ENCODE assay signal across 38 cellular contexts in the genomic region with DNA sequence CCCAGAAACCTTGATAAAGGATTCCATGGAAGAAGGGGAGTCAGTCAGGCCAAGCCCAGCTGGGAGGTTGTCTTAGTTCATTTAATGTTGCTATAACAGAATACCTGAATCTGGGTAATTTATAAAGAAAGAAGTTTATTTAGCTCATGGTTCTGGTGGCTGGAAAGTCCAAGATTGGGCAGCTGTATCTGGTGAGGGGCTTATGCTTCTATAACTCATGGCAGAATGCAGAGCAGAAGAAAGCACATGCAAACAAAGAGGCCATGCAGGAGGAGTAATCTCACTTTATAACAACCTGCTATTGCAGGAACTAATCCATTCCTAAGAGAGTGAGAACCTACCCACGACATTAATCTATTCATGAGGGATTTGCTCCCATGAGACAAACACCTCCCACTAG. TPM values are rescaled to one million over a fixed set of nuclear protein-coding genes. Genes with fewer than 3 reads are reported as not detected.
"Had no signal": no experiment of that assay in that cellular context is flagged by ENCODE, and none has a peak within 500 bp of the region (broad histone marks: within the 10 kb centered on the region; RNA-seq: fewer than 3 reads in every experiment).

No MANE protein-coding gene starts in this region.

- H3K27ac ChIP-seq: adrenal gland, body of pancreas, brain microvascular endothelial cell, breast epithelium, VCaP had no signal

- FAIRE-seq: astrocyte, TTC549 had no signal

- H3K27ac Mint-ChIP-seq: activated B cell treated with CpG ODN at 0.5 μM for 24 hours; activated CD4-positive, alpha-beta memory T cell treated with anti-CD3 and anti-CD28 coated beads for 36 hours; activated CD4-positive, alpha-beta T cell treated with anti-CD3 and anti-CD28 coated beads, Interleukin-2, amount 10 ng/mL, durations not matched to agents 24 days and 14 days; activated CD8-positive, alpha-beta T cell treated with anti-CD3 and anti-CD28 coated beads for 36 hours; activated naive CD4-positive, alpha-beta T cell treated with anti-CD3 and anti-CD28 coated beads for 36 hours; activated naive CD4-positive, alpha-beta T cell treated with anti-CD3 and anti-CD28 coated beads, Interleukin-2, amount 50 U/mL, for 72 hours; activated naive CD8-positive, alpha-beta T cell treated with anti-CD3 and anti-CD28 coated beads for 36 hours; activated T-cell treated with anti-CD3 and anti-CD28 coated beads, Interleukin-2, amount 50 U/mL, for 72 hours; activated T-helper 1 cell treated with anti-CD3 and anti-CD28 coated beads, Interleukin-12 subunit alpha, Interleukin-12 subunit beta, Interleukin-2, Interleukin-4 antibody, amounts not matched to agents 30 ng/mL and 10 ng/mL and 1 ng/mL, durations not matched to agents 14 hours and 24 hours and 36 hours; activated T-helper 17 cell treated with anti-CD3 and anti-CD28 coated beads, Interleukin-2, amount 50 U/mL, for 72 hours; T-helper 1 cell treated with Interleukin-12 subunit alpha and Interleukin-12 subunit beta and Interleukin-4 antibody, amounts not matched to agents 30 μg/mL and 1 μg/mL, for 36 hours; T-helper 2 cell treated with Interferon-gamma antibody and Interleukin-4, amounts not matched to agents 5 μg/mL and 100 μg/mL, for 36 hours had no signal

- ATAC-seq: activated CD8-positive, alpha-beta T cell treated with anti-CD3 and anti-CD28 coated beads for 36 hours; activated naive CD4-positive, alpha-beta T cell treated with anti-CD3 and anti-CD28 coated beads, Interleukin-2, amount 50 U/mL, for 72 hours; activated T-cell treated with anti-CD3 and anti-CD28 coated beads, Interleukin-2, amount 50 U/mL, for 4 hours; activated T-cell treated with anti-CD3 and anti-CD28 coated beads, Interleukin-2, amount 50 U/mL, for 72 hours; activated T-helper 17 cell treated with anti-CD3 and anti-CD28 coated beads, Interleukin-2, amount 50 U/mL, for 72 hours; body of pancreas had no signal

- H3K36me3 ChIP-seq: adrenal gland, brain microvascular endothelial cell, breast epithelium had no signal

- H3K36me3 Mint-ChIP-seq: activated CD4-positive, alpha-beta memory T cell treated with anti-CD3 and anti-CD28 coated beads for 36 hours; activated naive CD4-positive, alpha-beta T cell treated with anti-CD3 and anti-CD28 coated beads, Interleukin-2, amount 50 U/mL, for 72 hours; activated naive CD8-positive, alpha-beta T cell treated with anti-CD3 and anti-CD28 coated beads for 36 hours had no signal

- H3K27me3 ChIP-seq: adrenal gland, body of pancreas, brain microvascular endothelial cell, breast epithelium had no signal

- H3K9me3 Mint-ChIP-seq: activated B cell treated with CpG ODN at 0.5 μM for 24 hours; activated CD4-positive, alpha-beta T cell treated with anti-CD3 and anti-CD28 coated beads, Interleukin-2, amount 10 ng/mL, durations not matched to agents 24 days and 14 days; activated CD8-positive, alpha-beta T cell treated with anti-CD3 and anti-CD28 coated beads for 36 hours; activated naive CD4-positive, alpha-beta T cell treated with anti-CD3 and anti-CD28 coated beads, Interleukin-2, amount 50 U/mL, for 72 hours; activated T-cell treated with anti-CD3 and anti-CD28 coated beads, Interleukin-2, amount 50 U/mL, for 4 hours; activated T-cell treated with anti-CD3 and anti-CD28 coated beads, Interleukin-2, amount 50 U/mL, for 72 hours; activated T-helper 1 cell treated with anti-CD3 and anti-CD28 coated beads, Interleukin-12 subunit alpha, Interleukin-12 subunit beta, Interleukin-2, Interleukin-4 antibody, amounts not matched to agents 30 ng/mL and 10 ng/mL and 1 ng/mL, durations not matched to agents 14 hours and 24 hours and 36 hours; activated T-helper 17 cell treated with anti-CD3 and anti-CD28 coated beads, Interleukin-2, amount 50 U/mL, for 72 hours; T-helper 1 cell treated with Interleukin-12 subunit alpha and Interleukin-12 subunit beta and Interleukin-4 antibody, amounts not matched to agents 30 μg/mL and 1 μg/mL, for 36 hours; T-helper 2 cell treated with Interferon-gamma antibody and Interleukin-4, amounts not matched to agents 5 μg/mL and 100 μg/mL, for 36 hours had no signal

- H3K4me1 ChIP-seq: adrenal gland, body of pancreas, breast epithelium had no signal

- H3K4me3 Mint-ChIP-seq: activated B cell treated with CpG ODN at 0.5 μM for 24 hours; activated CD4-positive, alpha-beta memory T cell treated with anti-CD3 and anti-CD28 coated beads for 36 hours; activated CD4-positive, alpha-beta T cell treated with anti-CD3 and anti-CD28 coated beads, Interleukin-2, amount 10 ng/mL, durations not matched to agents 24 days and 14 days; activated CD8-positive, alpha-beta T cell treated with anti-CD3 and anti-CD28 coated beads for 36 hours; activated naive CD4-positive, alpha-beta T cell treated with anti-CD3 and anti-CD28 coated beads for 36 hours; activated naive CD8-positive, alpha-beta T cell treated with anti-CD3 and anti-CD28 coated beads for 36 hours; activated T-cell treated with anti-CD3 and anti-CD28 coated beads, Interleukin-2, amount 50 U/mL, for 4 hours; activated T-cell treated with anti-CD3 and anti-CD28 coated beads, Interleukin-2, amount 50 U/mL, for 72 hours; activated T-helper 1 cell treated with anti-CD3 and anti-CD28 coated beads, Interleukin-12 subunit alpha, Interleukin-12 subunit beta, Interleukin-2, Interleukin-4 antibody, amounts not matched to agents 30 ng/mL and 10 ng/mL and 1 ng/mL, durations not matched to agents 14 hours and 24 hours and 36 hours; activated T-helper 17 cell treated with anti-CD3 and anti-CD28 coated beads, Interleukin-2, amount 50 U/mL, for 72 hours; T-helper 1 cell treated with Interleukin-12 subunit alpha and Interleukin-12 subunit beta and Interleukin-4 antibody, amounts not matched to agents 30 μg/mL and 1 μg/mL, for 36 hours; T-helper 2 cell treated with Interferon-gamma antibody and Interleukin-4, amounts not matched to agents 5 μg/mL and 100 μg/mL, for 36 hours had no signal

- DNase-seq: activated B cell treated with CpG ODN at 0.5 μM for 24 hours; activated CD4-positive, alpha-beta memory T cell treated with anti-CD3 and anti-CD28 coated beads for 36 hours; activated CD4-positive, alpha-beta T cell treated with anti-CD3 and anti-CD28 coated beads for 4 hours; activated CD4-positive, alpha-beta T cell treated with anti-CD3 and anti-CD28 coated beads, Interleukin-2, amount 10 ng/mL, durations not matched to agents 24 days and 14 days; activated CD4-positive, alpha-beta T cell treated with anti-CD3 and anti-CD28 coated beads, Interleukin-2, amount 50 U/mL, for 1 hour; activated CD4-positive, alpha-beta T cell treated with anti-CD3 and anti-CD28 coated beads, Interleukin-2, amount 50 U/mL, for 4 hours; activated CD4-positive, CD25-positive, alpha-beta regulatory T cell treated with anti-CD3 and anti-CD28 coated beads, Interleukin-2, amount 50 U/mL, for 72 hours; activated CD8-positive, alpha-beta memory T cell treated with anti-CD3 and anti-CD28 coated beads, Interleukin-2, amount 50 U/mL, for 4 hours; activated CD8-positive, alpha-beta T cell treated with anti-CD3 and anti-CD28 coated beads for 36 hours; activated effector memory CD4-positive, alpha-beta T cell treated with anti-CD3 and anti-CD28 coated beads, Interleukin-2, amount 50 U/mL, for 16 hours; activated gamma-delta T cell treated with Interleukin-2 at 50 U/mL for 16 hours; activated naive CD4-positive, alpha-beta T cell; activated naive CD4-positive, alpha-beta T cell treated with anti-CD3 and anti-CD28 coated beads for 36 hours; activated naive CD4-positive, alpha-beta T cell treated with anti-CD3 and anti-CD28 coated beads, Interleukin-2, amount 50 U/mL, for 16 hours; activated naive CD8-positive, alpha-beta T cell treated with anti-CD3 and anti-CD28 coated beads for 36 hours; activated T-cell treated with anti-CD3 and anti-CD28 coated beads for 4 hours; activated T-cell treated with anti-CD3 and anti-CD28 coated beads, Interleukin-2, amount 50 U/mL, for 1 hour; activated T-cell treated with anti-CD3 and anti-CD28 coated beads, Interleukin-2, amount 50 U/mL, for 4 hours; activated T-cell treated with anti-CD3 and anti-CD28 coated beads, Interleukin-2, amount 50 U/mL, for 72 hours; adrenal gland; amniotic stem cell; aorta; body of pancreas; brain microvascular endothelial cell; central memory CD4-positive, alpha-beta T cell; T-helper 2 cell; T-helper 9 cell had no signal

- H3K4me1 Mint-ChIP-seq: activated CD4-positive, alpha-beta T cell treated with anti-CD3 and anti-CD28 coated beads, Interleukin-2, amount 10 ng/mL, durations not matched to agents 24 days and 14 days; activated naive CD8-positive, alpha-beta T cell treated with anti-CD3 and anti-CD28 coated beads for 36 hours; activated T-helper 17 cell treated with anti-CD3 and anti-CD28 coated beads, Interleukin-2, amount 50 U/mL, for 72 hours had no signal

- H3K27me3 Mint-ChIP-seq: activated B cell treated with CpG ODN at 0.5 μM for 24 hours; activated naive CD8-positive, alpha-beta T cell treated with anti-CD3 and anti-CD28 coated beads for 36 hours had no signal

- H3K4me3 ChIP-seq: adrenal gland, body of pancreas, breast epithelium had no signal

- H3K9me3 ChIP-seq: adrenal gland, body of pancreas, breast epithelium had no signal

RNA-seq across cellular contexts. Expression of gene ANKRD1, which starts 54.2 kb away (rescaled TPM):
- total RNA-seq: activated B cell treated with CpG ODN at 0.5 μM for 24 hours; activated CD4-positive, alpha-beta memory T cell treated with anti-CD3 and anti-CD28 coated beads for 36 hours; activated CD4-positive, alpha-beta T cell treated with anti-CD3 and anti-CD28 coated beads, Interleukin-2, amount 10 ng/mL, durations not matched to agents 24 days and 14 days; activated CD8-positive, alpha-beta memory T cell treated with anti-CD3 and anti-CD28 coated beads for 36 hours; activated CD8-positive, alpha-beta T cell treated with anti-CD3 and anti-CD28 coated beads for 36 hours; activated naive CD4-positive, alpha-beta T cell treated with anti-CD3 and anti-CD28 coated beads for 36 hours; activated naive CD4-positive, alpha-beta T cell treated with anti-CD3 and anti-CD28 coated beads, Interleukin-2, amount 50 U/mL, for 72 hours; activated naive CD8-positive, alpha-beta T cell treated with anti-CD3 and anti-CD28 coated beads for 36 hours; activated T-cell treated with anti-CD3 and anti-CD28 coated beads, Interleukin-2, amount 50 U/mL, for 4 hours; activated T-cell treated with anti-CD3 and anti-CD28 coated beads, Interleukin-2, amount 50 U/mL, for 72 hours; activated T-helper 1 cell treated with anti-CD3 and anti-CD28 coated beads, Interleukin-12 subunit alpha, Interleukin-12 subunit beta, Interleukin-2, Interleukin-4 antibody, amounts not matched to agents 30 ng/mL and 10 ng/mL and 1 ng/mL, durations not matched to agents 14 hours and 24 hours and 36 hours; activated T-helper 17 cell treated with anti-CD3 and anti-CD28 coated beads, Interleukin-2, amount 50 U/mL, for 72 hours; cerebellum had no signal
